Comparison of ENCODE assay signal across 16 cellular contexts in genomic region chr2:75292826-75293225, GRCh38.
DNase-seq lines count a peak whose midpoint lies in the region; ATAC-seq, FAIRE-seq and TF ChIP-seq lines count a peak whose summit lies in the region.
"Had no signal": no experiment of that assay in that cellular context is flagged by ENCODE, and none has a peak within 500 bp of the region (broad histone marks: within the 10 kb centered on the region; RNA-seq: fewer than 3 reads in every experiment).

No MANE protein-coding gene starts in this region.

- H2BK15ac ChIP-seq in mesenchymal stem cell (ENCODE audit: low read depth, poor library complexity, severe bottlenecking) = no peak overlapping the region

- no peak overlapping the region for H2BK12ac ChIP-seq in mesenchymal stem cell (ENCODE audit: low read length in 2 of 2)

- H3K27ac ChIP-seq in mesenchymal stem cell (ENCODE audit: low read length, poor library complexity, severe bottlenecking) (no peak overlapping the region), HepG2 (ENCODE audit: extremely low read length, insufficient read depth, low read length) (no peak overlapping the region)
- H3K27ac ChIP-seq: coronary artery, transverse colon had no signal

- H3K79me2 ChIP-seq in HepG2 (ENCODE audit: insufficient read depth, low read length) = no peaks in the 10 kb centered on the region

- no peak overlapping the region for H3K4me2 ChIP-seq in mesenchymal stem cell (ENCODE audit: low read length, poor library complexity, severe bottlenecking)
- H3K4me2 ChIP-seq in HepG2 (ENCODE audit: low read depth, low read length) = no peak overlapping the region
- H3K4me2 ChIP-seq: GM23338 had no signal

- H3K9me3 ChIP-seq in mesenchymal stem cell (ENCODE audit: control insufficient read depth, low read length) (no peaks in the 10 kb centered on the region), HepG2 (ENCODE audit: low read length) (no peaks in the 10 kb centered on the region)
- H3K9me3 ChIP-seq: transverse colon had no signal

- TF ChIP-seq CTCF in astrocyte of the cerebellum (IDR thresholded peaks at IDR 0.05; ENCODE audit: low read depth, low read length, missing control alignments) = no peak
- no peak for TF ChIP-seq CTCF in foreskin fibroblast (IDR thresholded peaks at IDR 0.05; ENCODE audit: low read depth, low read length)
- no peak for TF ChIP-seq CTCF in HepG2 (CRISPR knock-in tag; IDR thresholded peaks at IDR 0.05)
- no peak for TF ChIP-seq CTCF in GM10248 (IDR thresholded peaks at IDR 0.05; ENCODE audit: control extremely low read depth, extremely low read depth, low read depth, missing control alignments)

- no peak overlapping the region for H3K18ac ChIP-seq in mesenchymal stem cell (ENCODE audit: low read depth in 1 of 2, low read length in 2 of 2)

- H4K20me1 ChIP-seq in HepG2 (ENCODE audit: insufficient read depth, low read length) = no peaks in the 10 kb centered on the region

- H2AFZ ChIP-seq in mesenchymal stem cell (ENCODE audit: low read depth, low read length) (no peak overlapping the region), HepG2 (ENCODE audit: low read length) (no peak overlapping the region)
- H2AFZ ChIP-seq: GM23338 had no signal

- CTCF ChIA-PET in HepG2 (lab: Yijun Ruan, JAX; ENCODE audit: low intra/inter-chr PET ratio, low total read pairs) = no interaction called here
- CTCF ChIA-PET in GM10248 (lab: Yijun Ruan, JAX) = interaction anchor here (0.7 to 1.3 kb wide), 2 partner anchors 12 to 25 kb away, joined by 3 to 4 read pairs; no protein-coding TSS in a partner anchor

- no peaks in the 10 kb centered on the region for H3K36me3 ChIP-seq in mesenchymal stem cell (ENCODE audit: control insufficient read depth in 1 of 2, insufficient read depth in 2 of 2, low read depth in 1 of 2, low read length in 2 of 2)
- no peaks in the 10 kb centered on the region for H3K36me3 ChIP-seq in HepG2 (replicated peaks in 1 of 2; ENCODE audit: control insufficient read depth in 1 of 2, insufficient read depth in 2 of 2, low read length in 2 of 2)
- H3K36me3 ChIP-seq: transverse colon had no signal

- no CpG with 5 or more reads among the region's 1 CpG for WGBS in mesenchymal stem cell
- 40% methylated on average over 1 of the region's 1 CpG for WGBS in HepG2 (ENCODE audit: low lambda C conversion rate)

- FAIRE-seq in HepG2 (lab: Jason Lieb, UNC) = no peak

- no peak overlapping the region for H2AK5ac ChIP-seq in mesenchymal stem cell (ENCODE audit: low read length, severe bottlenecking)

- no peak overlapping the region for H3K23ac ChIP-seq in mesenchymal stem cell (ENCODE audit: low read length in 2 of 2)

- intact Hi-C loops in HepG2 (cut with micrococcal nuclease; ENCODE audit: unreplicated experiment) = no loop called here

- H3K27me3 ChIP-seq in mesenchymal stem cell (ENCODE audit: control insufficient read depth in 1 of 2, insufficient read depth in 1 of 2, low read length in 2 of 2) (no peaks in the 10 kb centered on the region), HepG2 (ENCODE audit: control insufficient read depth in 1 of 2, insufficient read depth in 2 of 2, low read length in 2 of 2) (peaks cover 0 to 2% of the 10 kb centered on the region in 2 experiments; a peak in 1 of 5 replicates)
- H3K27me3 ChIP-seq: transverse colon had no signal

- H3K4me1 ChIP-seq in mesenchymal stem cell (ENCODE audit: control insufficient read depth, insufficient read depth, low read depth, low read length) (no peaks in the 10 kb centered on the region), HepG2 (ENCODE audit: insufficient read depth, low read length) (0 out of 2 replicates have a peak, but pooled peaks cover 4% of the 10 kb centered on the region)
- H3K4me1 ChIP-seq: transverse colon had no signal

- no peak for TF ChIP-seq RAD21 in HepG2 (CRISPR knock-in tag; IDR thresholded peaks at IDR 0.05)

- H2BK5ac ChIP-seq in mesenchymal stem cell (ENCODE audit: low read depth, low read length, poor library complexity, severe bottlenecking) = no peak overlapping the region

- no peak overlapping the region for H4K8ac ChIP-seq in mesenchymal stem cell (ENCODE audit: low read length)

- ATAC-seq in HepG2 = no peak
- ATAC-seq: GM23338; stimulated activated memory B cell treated with anti-CD40 and anti-IgM and Interleukin-4, amounts not matched to agents 10 μg/mL and 1 μg/mL and 100 μg/mL, for 72 hours had no signal

- no peak for TF ChIP-seq POLR2A in HepG2 (IDR thresholded peaks at IDR 0.05; ENCODE audit: insufficient read depth in 1 of 2, low read depth in 2 of 2, low read length in 2 of 2)

- no peak overlapping the region for H2BK120ac ChIP-seq in mesenchymal stem cell (ENCODE audit: low read depth, low read length)

- DNase-seq in AG08395 (ENCODE audit: low spot score) (peak; percentile 47), HT-29 (ENCODE audit: low spot score) (peak; percentile 12), astrocyte of the cerebellum (ENCODE audit: low read depth) (peak; percentile 60), foreskin fibroblast (peak; percentile 55 to 74), mesenchymal stem cell (no peak), HepG2 (ENCODE audit: low spot score) (no peak), GM10248 (ENCODE audit: extremely low spot score) (no peak)
- DNase-seq in activated naive CD4-positive, alpha-beta T cell (lab: John Stamatoyannopoulos, UW) = no peak
- DNase-seq: activated CD4-positive, alpha-beta T cell treated with anti-CD3 and anti-CD28 coated beads, Interleukin-2, amount 50 U/mL, for 48 hours; NCI-H1048; Right ventricle myocardium superior; T1000; transverse colon had no signal

- no peak overlapping the region for H4K91ac ChIP-seq in mesenchymal stem cell (ENCODE audit: low read length)

- H3K9ac ChIP-seq in mesenchymal stem cell (ENCODE audit: low read length) = no peak overlapping the region
- no peak overlapping the region for H3K9ac ChIP-seq in HepG2 (ENCODE audit: insufficient read depth, low read depth, low read length)

- in situ Hi-C loops in astrocyte of the cerebellum (cut with HindIII; ENCODE audit: low sequenced_read_pairs) = loop anchor here (10.0 kb wide), 1 partner anchor 62 kb away; no protein-coding TSS in a partner anchor
- in situ Hi-C loops in HepG2 (cut with HindIII; ENCODE audit: extremely low pct_ligation_motif_present, low pct_unique_long_range_greater_than_20kb) = no loop called here

- TF ChIP-seq EP300 in HepG2 (IDR thresholded peaks at IDR 0.05; ENCODE audit: low read depth in 2 of 2, low read length in 2 of 2) (no peak), HepG2 (CRISPR knock-in tag; IDR thresholded peaks at IDR 0.05; ENCODE audit: borderline replicate concordance) (no peak)

- no TSS peak for BruUV-seq in HepG2 (replicated peaks; lab: Mats Ljungman, UMichigan)

- H3K4me3 ChIP-seq in astrocyte of the cerebellum (ENCODE audit: low read depth, low read length) (no peak overlapping the region), foreskin fibroblast (ENCODE audit: low read depth in 1 of 2, low read length in 2 of 2) (no peak overlapping the region), mesenchymal stem cell (ENCODE audit: insufficient read depth in 1 of 2, low read depth in 1 of 2, low read length in 2 of 2) (no peak overlapping the region), HepG2 (replicated peaks in 1 of 3; ENCODE audit: insufficient read depth in 1 of 3, low read depth in 2 of 3, low read length in 3 of 3) (no peak overlapping the region)
- H3K4me3 ChIP-seq: coronary artery, GM23338, transverse colon had no signal

- H3K4ac ChIP-seq in mesenchymal stem cell (ENCODE audit: low read depth in 1 of 2, low read length in 2 of 2) = no peak overlapping the region

- H3K79me1 ChIP-seq in mesenchymal stem cell (replicated peaks; ENCODE audit: low read length, poor library complexity, severe bottlenecking) = no peaks in the 10 kb centered on the region

- no peak overlapping the region for H3K14ac ChIP-seq in mesenchymal stem cell (ENCODE audit: low read length in 2 of 2)

- POLR2A ChIA-PET in HepG2 (lab: Yijun Ruan, JAX) = no interaction called here
- POLR2A ChIA-PET in GM10248 (lab: Yijun Ruan, JAX) = no interaction called here

TF ChIP-seq in HepG2, 621 proteins besides CTCF, POLR2A, EP300 and RAD21:
- TF ChIP-seq, protein P1, sequence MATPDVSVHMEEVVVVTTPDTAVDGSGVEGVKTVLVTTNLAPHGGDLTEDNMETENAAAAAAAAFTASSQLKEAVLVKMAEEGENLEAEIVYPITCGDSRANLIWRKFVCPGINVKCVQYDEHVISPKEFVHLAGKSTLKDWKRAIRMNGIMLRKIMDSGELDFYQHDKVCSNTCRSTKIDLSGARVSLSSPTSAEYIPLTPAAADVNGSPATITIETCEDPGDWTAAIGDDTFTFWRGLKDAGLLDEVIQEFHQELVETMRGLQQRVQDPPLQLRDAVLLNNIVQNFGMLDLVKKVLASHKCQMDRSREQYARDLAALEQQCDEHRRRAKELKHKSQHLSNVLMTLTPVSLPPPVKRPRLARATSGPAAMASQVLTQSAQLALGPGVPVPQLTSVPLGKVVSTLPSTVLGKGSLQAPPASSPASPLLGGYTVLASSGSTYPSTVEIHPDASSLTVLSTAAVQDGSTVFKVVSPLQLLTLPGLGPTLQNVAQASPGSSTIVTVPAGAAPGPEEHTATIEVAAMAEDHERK (CRISPR knock-in tag; IDR thresholded peaks at IDR 0.05; ENCODE audit: low read depth) = no peak
- no peak for TF ChIP-seq PLSCR1 (CRISPR knock-in tag; IDR thresholded peaks at IDR 0.05; ENCODE audit: borderline replicate concordance)
- TF ChIP-seq ZNF180 (CRISPR knock-in tag; IDR thresholded peaks at IDR 0.05; ENCODE audit: borderline replicate concordance, low read depth) = no peak
- TF ChIP-seq CREBL2 (CRISPR knock-in tag; IDR thresholded peaks at IDR 0.05; ENCODE audit: borderline replicate concordance) = no peak
- TF ChIP-seq LBX2 (CRISPR knock-in tag; IDR thresholded peaks at IDR 0.05; ENCODE audit: borderline replicate concordance) = no peak
- no peak for TF ChIP-seq NFATC3 (CRISPR knock-in tag; IDR thresholded peaks at IDR 0.05)

Comparison
In these comparisons a context has a peak if more than half of its experiments do, and no peak if none do; other contexts are left out.
1. DNase-seq: peak in AG08395 (single experiment), HT-29 (single experiment), astrocyte of the cerebellum (single experiment) and foreskin fibroblast (2 of 2); none in mesenchymal stem cell (single experiment), HepG2 (single experiment), GM10248 (single experiment) and activated naive CD4-positive, alpha-beta T cell (0 of 4).